16 cellular contexts compared by ENCODE assay signal in the genomic region with DNA sequence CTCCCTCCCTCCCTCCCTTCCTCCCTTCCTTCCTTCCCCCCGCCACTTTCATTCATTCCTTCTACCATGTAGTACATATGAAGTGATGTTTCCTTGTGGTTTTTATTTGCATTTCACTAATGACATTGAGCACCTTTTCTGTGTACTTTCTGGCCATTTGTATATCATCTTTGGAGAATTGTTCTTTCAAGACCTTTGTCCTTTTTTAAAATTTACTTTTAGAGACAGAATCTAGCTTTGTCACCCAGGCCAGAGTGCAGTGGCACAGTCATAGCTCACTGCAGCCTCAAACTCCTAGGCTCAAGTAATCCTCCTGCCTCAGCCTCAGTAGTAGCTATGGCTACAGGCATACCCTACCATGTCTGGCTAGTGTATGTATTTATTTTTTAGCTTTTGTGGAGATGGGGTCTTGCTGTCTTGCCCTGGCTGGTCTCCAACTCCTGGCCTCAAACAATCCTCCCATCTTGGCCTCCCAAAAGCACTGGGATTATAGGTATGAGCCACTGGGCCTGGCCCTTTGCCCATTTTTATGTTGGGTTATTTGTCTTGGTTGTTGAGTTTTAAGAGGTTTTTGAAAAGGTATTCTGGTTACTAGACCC. TPM values are rescaled to one million over a fixed set of nuclear protein-coding genes. Genes with fewer than 3 reads are reported as not detected.
DNase-seq lines count a peak whose midpoint lies in the region; ATAC-seq lines count a peak whose summit lies in the region.
"Had no signal": no experiment of that assay in that cellular context is flagged by ENCODE, and none has a peak within 500 bp of the region (broad histone marks: within the 10 kb centered on the region; RNA-seq: fewer than 3 reads in every experiment).

No MANE protein-coding gene starts in this region.

- DNase-seq in NCI-H2029 (lab: John Stamatoyannopoulos, UW) (peak; percentile 16), caudate nucleus (lab: John Stamatoyannopoulos, UW) (no peak), sciatic nerve (ENCODE audit: low spot score) (no peak)
- no peak for DNase-seq in activated CD4-positive, CD25-positive, alpha-beta regulatory T cell (lab: John Stamatoyannopoulos, UW)
- DNase-seq: activated CD4-positive, alpha-beta T cell treated with anti-CD3 and anti-CD28 coated beads for 4 hours; activated T-cell treated with anti-CD3 and anti-CD28 coated beads, Interleukin-2, amount 50 U/mL, for 72 hours; Calu3; cerebellar nuclear complex; left ventricle myocardium inferior; NCI-H774; psoas muscle had no signal

- peak; percentile 51 for ATAC-seq in GM18511 (IDR thresholded peaks at IDR 0.05; ENCODE audit: unreplicated experiment)
- no peak for ATAC-seq in sciatic nerve
- ATAC-seq in HG03457 (IDR thresholded peaks at IDR 0.05; ENCODE audit: unreplicated experiment), result no peak
- no peak for ATAC-seq in HG02970 (IDR thresholded peaks at IDR 0.05; ENCODE audit: low FRiP score, unreplicated experiment)
- ATAC-seq: activated T-cell treated with anti-CD3 and anti-CD28 coated beads, Interleukin-2, amount 50 U/mL, for 72 hours; psoas muscle had no signal

- peak overlapping the region; percentile 85 for H3K27ac ChIP-seq in ACC112 (ENCODE audit: low read depth, low read length)
- H3K27ac ChIP-seq in caudate nucleus (ENCODE audit: low read depth, low read length), result peak overlapping the region; percentile 1
- H3K27ac ChIP-seq: psoas muscle, vagina had no signal

- peaks cover 4% of the 10 kb centered on the region; the same call in 1 of the 2 replicates for H3K36me3 ChIP-seq in ACC112 (ENCODE audit: insufficient read depth, low read length)

- no peak overlapping the region for H3K4me3 ChIP-seq in ACC112 (ENCODE audit: low read depth, low read length)
- H3K4me3 ChIP-seq: left ventricle myocardium inferior, psoas muscle, vagina had no signal

- no peaks in the 10 kb centered on the region for H3K27me3 ChIP-seq in ACC112 (ENCODE audit: insufficient read depth, low read length)
- H3K27me3 ChIP-seq: vagina had no signal

- no peaks in the 10 kb centered on the region for H3K79me2 ChIP-seq in ACC112 (ENCODE audit: control insufficient read depth, insufficient read depth, low read length, unreplicated experiment)

- no peak overlapping the region for H2AFZ ChIP-seq in ACC112 (ENCODE audit: low read length, unreplicated experiment)

- intact Hi-C loops in sciatic nerve (cut with DNase I), result no loop called here

- peaks cover 12% of the 10 kb centered on the region for H3K4me1 ChIP-seq in ACC112 (ENCODE audit: control insufficient read depth, insufficient read depth, low read length, unreplicated experiment)

RNA-seq across cellular contexts. Expression of a gene that starts 42.0 kb away (rescaled TPM):
- 49.5 TPM for total RNA-seq in sciatic nerve
